ENCODE assay signal across 1 cellular context in genomic region chr22:27554106-27554814, GRCh38.
TF ChIP-seq lines count a peak whose summit lies in the region.

No MANE protein-coding gene starts in this region.

TF ChIP-seq in WTC11, 78 proteins besides CTCF, POLR2A, EP300 and RAD21 (continued from another document):
- no peak for TF ChIP-seq SOX15 (CRISPR knock-in tag; IDR thresholded peaks at IDR 0.05)
- no peak for TF ChIP-seq ESRRA (CRISPR knock-in tag; IDR thresholded peaks at IDR 0.05; ENCODE audit: borderline replicate concordance)
- TF ChIP-seq FOXJ3 (CRISPR knock-in tag; IDR thresholded peaks at IDR 0.05; ENCODE audit: borderline replicate concordance): no peak
- no peak for TF ChIP-seq ELF4 (CRISPR knock-in tag; IDR thresholded peaks at IDR 0.05; ENCODE audit: low read depth)
- no peak for TF ChIP-seq MLX (CRISPR knock-in tag; IDR thresholded peaks at IDR 0.05)
- TF ChIP-seq ATF3 (CRISPR knock-in tag; conservative IDR thresholded peaks at IDR 0.05): no peak
TF ChIP-seq in WTC11: peak in this region for 0.
